ENCODE assay signal across 33 cellular contexts in genomic region chr20:8299921-8300320, GRCh38.
DNase-seq lines count a peak whose midpoint lies in the region; ATAC-seq, FAIRE-seq and TF ChIP-seq lines count a peak whose summit lies in the region.
"Had no signal": no experiment of that assay in that cellular context is flagged by ENCODE, and none has a peak within 500 bp of the region (broad histone marks: within the 10 kb centered on the region; RNA-seq: fewer than 3 reads in every experiment).

No MANE protein-coding gene starts in this region.

- H2AK5ac ChIP-seq in mesenchymal stem cell (ENCODE audit: low read length, severe bottlenecking), result no peak overlapping the region

- H2BK12ac ChIP-seq in mesenchymal stem cell (ENCODE audit: low read length in 2 of 2), result no peak overlapping the region

- H3K27ac ChIP-seq in GM23248 (no peak overlapping the region), mesenchymal stem cell (ENCODE audit: low read length, poor library complexity, severe bottlenecking) (no peak overlapping the region)
- no peak overlapping the region for H3K27ac ChIP-seq in effector memory CD4-positive, alpha-beta T cell (ENCODE audit: insufficient read depth, low read length, poor library complexity, severe bottlenecking)
- H3K27ac ChIP-seq: BLaER1, coronary artery, gastroesophageal sphincter, KMS-11, ovary, PC-9, VCaP had no signal

- no peak overlapping the region for H3K4me2 ChIP-seq in GM23248 (ENCODE audit: unreplicated experiment)
- no peak overlapping the region for H3K4me2 ChIP-seq in mesenchymal stem cell (ENCODE audit: low read length, poor library complexity, severe bottlenecking)
- H3K4me2 ChIP-seq: BLaER1, KMS-11, PC-9 had no signal

- no peaks in the 10 kb centered on the region for H3K27me3 Mint-ChIP-seq in activated T-cell treated with anti-CD3 and anti-CD28 coated beads, Interleukin-2, amount 50 U/mL, for 72 hours (ENCODE audit: low read depth)
- H3K27me3 Mint-ChIP-seq: activated CD4-positive, alpha-beta T cell treated with anti-CD3 and anti-CD28 coated beads, Interleukin-2, amount 10 ng/mL, durations not matched to agents 24 days and 14 days; stimulated activated memory B cell treated with anti-CD40 and anti-IgM and Interleukin-4, amounts not matched to agents 10 μg/mL and 1 μg/mL and 100 μg/mL, for 72 hours; type B pancreatic cell had no signal

- no peaks in the 10 kb centered on the region for H3K79me1 ChIP-seq in mesenchymal stem cell (replicated peaks; ENCODE audit: low read length, poor library complexity, severe bottlenecking)

- DNase-seq in GM23248, result peak; percentile 74
- DNase-seq in RPMI7951 (ENCODE audit: low read depth), result peak; percentile 23
- DNase-seq in bronchial epithelial cell (ENCODE audit: low read depth), result peak; percentile 8
- DNase-seq in mesenchymal stem cell, result peak; percentile 20
- no peak for DNase-seq in effector memory CD4-positive, alpha-beta T cell
- no peak for DNase-seq in nucleus accumbens (lab: John Stamatoyannopoulos, UW)
- no peak for DNase-seq in activated T-cell treated with anti-CD3 and anti-CD28 coated beads, Interleukin-2, amount 50 U/mL, for 72 hours
- no peak for DNase-seq in NCI-H510A treated with DMSO at 0.1 percent for 48 hours (lab: John Stamatoyannopoulos, UW)
- DNase-seq: activated CD4-positive, alpha-beta T cell treated with anti-CD3 and anti-CD28 coated beads, Interleukin-2, amount 10 ng/mL, durations not matched to agents 24 days and 14 days; activated CD8-positive, alpha-beta memory T cell treated with anti-CD3 and anti-CD28 coated beads for 24 hours; activated effector memory CD4-positive, alpha-beta T cell treated with Interleukin-2 at 50 U/mL for 16 hours; activated T-cell treated with anti-CD3 and anti-CD28 coated beads for 4 hours; aorta; effector memory CD8-positive, alpha-beta T cell; erythroblast; GOT3; NCI-H1417; NCI-H2029 treated with DMSO at 0.1 percent for 48 hours; ovary; PC-9; SIG-M5; substantia nigra; SW 1271 had no signal

- H3F3A ChIP-seq in GM23248 (ENCODE audit: insufficient read depth), result no peaks in the 10 kb centered on the region

- no peak overlapping the region for H3K14ac ChIP-seq in mesenchymal stem cell (ENCODE audit: low read length in 2 of 2)

- no peak overlapping the region for H2BK5ac ChIP-seq in mesenchymal stem cell (ENCODE audit: low read depth, low read length, poor library complexity, severe bottlenecking)

- H3K4me3 Mint-ChIP-seq in activated T-cell treated with anti-CD3 and anti-CD28 coated beads, Interleukin-2, amount 50 U/mL, for 72 hours, result no peak overlapping the region
- H3K4me3 Mint-ChIP-seq: activated CD4-positive, alpha-beta T cell treated with anti-CD3 and anti-CD28 coated beads, Interleukin-2, amount 10 ng/mL, durations not matched to agents 24 days and 14 days; effector memory CD8-positive, alpha-beta T cell; nephron; stimulated activated memory B cell treated with anti-CD40 and anti-IgM and Interleukin-4, amounts not matched to agents 10 μg/mL and 1 μg/mL and 100 μg/mL, for 72 hours; type B pancreatic cell had no signal

- H3K9me2 ChIP-seq in GM23248 (ENCODE audit: insufficient read depth), result no peaks in the 10 kb centered on the region

- H4K20me1 ChIP-seq in GM23248 (ENCODE audit: insufficient read depth), result no peaks in the 10 kb centered on the region
- H4K20me1 ChIP-seq: BLaER1 had no signal

- H3K27me3 ChIP-seq in GM23248 (replicated peaks; ENCODE audit: insufficient read depth) (no peaks in the 10 kb centered on the region), bronchial epithelial cell (ENCODE audit: control insufficient read depth, insufficient read depth, low read length) (no peaks in the 10 kb centered on the region), mesenchymal stem cell (ENCODE audit: control insufficient read depth in 1 of 2, insufficient read depth in 1 of 2, low read length in 2 of 2) (no peaks in the 10 kb centered on the region)
- H3K27me3 ChIP-seq in effector memory CD4-positive, alpha-beta T cell (replicated peaks; ENCODE audit: control insufficient read depth, insufficient read depth, low read length, poor library complexity, severe bottlenecking), result no peaks in the 10 kb centered on the region
- H3K27me3 ChIP-seq: BLaER1, gastroesophageal sphincter, ovary had no signal

- no peak for FAIRE-seq in bronchial epithelial cell (lab: Jason Lieb, UNC)

- H3K36me3 Mint-ChIP-seq in activated T-cell treated with anti-CD3 and anti-CD28 coated beads, Interleukin-2, amount 50 U/mL, for 72 hours (ENCODE audit: insufficient read depth in 2 of 2), result no peaks in the 10 kb centered on the region
- H3K36me3 Mint-ChIP-seq: activated naive CD4-positive, alpha-beta T cell treated with anti-CD3 and anti-CD28 coated beads, Interleukin-2, amount 50 U/mL, for 72 hours; stimulated activated memory B cell treated with anti-CD40 and anti-IgM and Interleukin-4, amounts not matched to agents 10 μg/mL and 1 μg/mL and 100 μg/mL, for 72 hours; type B pancreatic cell had no signal

- no peak overlapping the region for H3K18ac ChIP-seq in mesenchymal stem cell (ENCODE audit: low read depth in 1 of 2, low read length in 2 of 2)

- ATAC-seq in activated T-cell treated with anti-CD3 and anti-CD28 coated beads, Interleukin-2, amount 50 U/mL, for 72 hours (replicated peaks in 1 of 2), result no peak
- ATAC-seq: activated naive CD4-positive, alpha-beta T cell treated with anti-CD3 and anti-CD28 coated beads, Interleukin-2, amount 50 U/mL, for 72 hours; effector memory CD8-positive, alpha-beta T cell; gastroesophageal sphincter; stimulated activated memory B cell treated with anti-CD40 and anti-IgM and Interleukin-4, amounts not matched to agents 10 μg/mL and 1 μg/mL and 100 μg/mL, for 72 hours had no signal

- no peaks in the 10 kb centered on the region for H3K79me2 ChIP-seq in GM23248 (ENCODE audit: insufficient read depth)

- no peak overlapping the region for H3K4ac ChIP-seq in mesenchymal stem cell (ENCODE audit: low read depth in 1 of 2, low read length in 2 of 2)

- H3K36me3 ChIP-seq in GM23248 (ENCODE audit: low read depth), result no peaks in the 10 kb centered on the region
- H3K36me3 ChIP-seq in bronchial epithelial cell (ENCODE audit: control insufficient read depth, insufficient read depth, low read length), result no peaks in the 10 kb centered on the region
- no peaks in the 10 kb centered on the region for H3K36me3 ChIP-seq in mesenchymal stem cell (ENCODE audit: control insufficient read depth in 1 of 2, insufficient read depth in 2 of 2, low read depth in 1 of 2, low read length in 2 of 2)
- H3K36me3 ChIP-seq in effector memory CD4-positive, alpha-beta T cell (ENCODE audit: control insufficient read depth, insufficient read depth, low read length), result no peaks in the 10 kb centered on the region
- H3K36me3 ChIP-seq: BLaER1, gastroesophageal sphincter, ovary had no signal

- no peaks in the 10 kb centered on the region for H3K9me3 ChIP-seq in GM23248 (ENCODE audit: low read depth)
- H3K9me3 ChIP-seq in mesenchymal stem cell (ENCODE audit: control insufficient read depth, low read length), result no peaks in the 10 kb centered on the region
- no peaks in the 10 kb centered on the region for H3K9me3 ChIP-seq in effector memory CD4-positive, alpha-beta T cell (ENCODE audit: control insufficient read depth, low read length)
- H3K9me3 ChIP-seq: BLaER1, gastroesophageal sphincter, ovary had no signal

- H3K4me1 ChIP-seq in GM23248 (ENCODE audit: insufficient read depth) (no peaks in the 10 kb centered on the region), mesenchymal stem cell (ENCODE audit: control insufficient read depth, insufficient read depth, low read depth, low read length) (no peaks in the 10 kb centered on the region)
- no peaks in the 10 kb centered on the region for H3K4me1 ChIP-seq in effector memory CD4-positive, alpha-beta T cell (ENCODE audit: control insufficient read depth, insufficient read depth, low read length, poor library complexity, severe bottlenecking)
- H3K4me1 ChIP-seq: BLaER1 had no signal

- no peak overlapping the region for H3K27ac Mint-ChIP-seq in activated T-cell treated with anti-CD3 and anti-CD28 coated beads, Interleukin-2, amount 50 U/mL, for 72 hours
- H3K27ac Mint-ChIP-seq: activated CD4-positive, alpha-beta T cell treated with anti-CD3 and anti-CD28 coated beads, Interleukin-2, amount 10 ng/mL, durations not matched to agents 24 days and 14 days; activated naive CD4-positive, alpha-beta T cell treated with anti-CD3 and anti-CD28 coated beads, Interleukin-2, amount 50 U/mL, for 72 hours; effector memory CD8-positive, alpha-beta T cell; nephron; stimulated activated memory B cell treated with anti-CD40 and anti-IgM and Interleukin-4, amounts not matched to agents 10 μg/mL and 1 μg/mL and 100 μg/mL, for 72 hours; type B pancreatic cell had no signal

- TF ChIP-seq CTCF in bronchial epithelial cell (IDR thresholded peaks at IDR 0.05; ENCODE audit: insufficient read depth, low read length, severe bottlenecking), result no peak

- in situ Hi-C loops in GM23248 (cut with MboI), result no loop called here

- H3K4me3 ChIP-seq in GM23248, result no peak overlapping the region
- H3K4me3 ChIP-seq in bronchial epithelial cell (ENCODE audit: low read depth, low read length), result no peak overlapping the region
- no peak overlapping the region for H3K4me3 ChIP-seq in mesenchymal stem cell (ENCODE audit: insufficient read depth in 1 of 2, low read depth in 1 of 2, low read length in 2 of 2)
- H3K4me3 ChIP-seq in effector memory CD4-positive, alpha-beta T cell (ENCODE audit: insufficient read depth, low read depth, low read length, poor library complexity, severe bottlenecking), result no peak overlapping the region
- H3K4me3 ChIP-seq: BLaER1, coronary artery, gastroesophageal sphincter, lung, ovary, PC-9 had no signal

- H3K23ac ChIP-seq in mesenchymal stem cell (ENCODE audit: low read length in 2 of 2), result no peak overlapping the region

- H4K91ac ChIP-seq in mesenchymal stem cell (ENCODE audit: low read length), result no peak overlapping the region

- H3K9ac ChIP-seq in GM23248 (no peak overlapping the region), mesenchymal stem cell (ENCODE audit: low read length) (no peak overlapping the region)
- H3K9ac ChIP-seq: BLaER1, KMS-11 had no signal

- H4K8ac ChIP-seq in mesenchymal stem cell (ENCODE audit: low read length), result no peak overlapping the region

- peaks cover under 1% of the 10 kb centered on the region for H3K4me1 Mint-ChIP-seq in activated T-cell treated with anti-CD3 and anti-CD28 coated beads, Interleukin-2, amount 50 U/mL, for 72 hours (ENCODE audit: low read depth)
- H3K4me1 Mint-ChIP-seq: activated CD4-positive, alpha-beta T cell treated with anti-CD3 and anti-CD28 coated beads, Interleukin-2, amount 10 ng/mL, durations not matched to agents 24 days and 14 days; stimulated activated memory B cell treated with anti-CD40 and anti-IgM and Interleukin-4, amounts not matched to agents 10 μg/mL and 1 μg/mL and 100 μg/mL, for 72 hours had no signal

- H3K9me3 Mint-ChIP-seq in activated T-cell treated with anti-CD3 and anti-CD28 coated beads, Interleukin-2, amount 50 U/mL, for 72 hours, result no peaks in the 10 kb centered on the region
- H3K9me3 Mint-ChIP-seq: activated CD4-positive, alpha-beta T cell treated with anti-CD3 and anti-CD28 coated beads, Interleukin-2, amount 10 ng/mL, durations not matched to agents 24 days and 14 days; activated naive CD4-positive, alpha-beta T cell treated with anti-CD3 and anti-CD28 coated beads, Interleukin-2, amount 50 U/mL, for 72 hours; effector memory CD8-positive, alpha-beta T cell; nephron; stimulated activated memory B cell treated with anti-CD40 and anti-IgM and Interleukin-4, amounts not matched to agents 10 μg/mL and 1 μg/mL and 100 μg/mL, for 72 hours had no signal

- WGBS in GM23248 (ENCODE audit: low coverage in 1 of 2, low lambda C conversion rate in 2 of 2, missing lambda C conversion rate in 2 of 2), 2 experiments, result 48 to 53% methylated on average over 4 of the region's 4 CpGs
- WGBS in mesenchymal stem cell, result 74% methylated on average over 4 of the region's 4 CpGs

- H2AFZ ChIP-seq in GM23248 (no peak overlapping the region), mesenchymal stem cell (ENCODE audit: low read depth, low read length) (no peak overlapping the region)
- H2AFZ ChIP-seq: PC-9 had no signal

- no peak overlapping the region for H2BK15ac ChIP-seq in mesenchymal stem cell (ENCODE audit: low read depth, poor library complexity, severe bottlenecking)

- H2BK120ac ChIP-seq in mesenchymal stem cell (ENCODE audit: low read depth, low read length), result no peak overlapping the region

Comparison
In these comparisons a context has a peak if more than half of its experiments do, and no peak if none do; other contexts are left out.
1. DNase-seq: peak in GM23248 (single experiment), RPMI7951 (single experiment), bronchial epithelial cell (single experiment) and mesenchymal stem cell (single experiment); none in effector memory CD4-positive, alpha-beta T cell (0 of 3), nucleus accumbens (0 of 56), activated T-cell treated with anti-CD3 and anti-CD28 coated beads, Interleukin-2, amount 50 U/mL, for 72 hours (0 of 2) and NCI-H510A treated with DMSO at 0.1 percent for 48 hours (single experiment).